In genomic region chr7:38359081-38359601, GRCh38 we compare ENCODE assay signal across 8 cellular contexts.
DNase-seq lines count a peak whose midpoint lies in the region; ATAC-seq, FAIRE-seq and TF ChIP-seq lines count a peak whose summit lies in the region.
"Not testable (repeated sequence)": the region's sequence is repeated elsewhere in the genome, so short reads cannot be mapped to it uniquely, and the experiment has no call there.

No MANE protein-coding gene starts in this region.

- in situ Hi-C loops in Panc1 (cut with HindIII; ENCODE audit: low pct_unique_long_range_greater_than_20kb, low sequenced_read_pairs) = not testable (repeated sequence)

- not testable (repeated sequence) for H3K79me2 ChIP-seq in endothelial cell of umbilical vein (ENCODE audit: control insufficient read depth, insufficient read depth, low read length)

- dilution Hi-C loops in endothelial cell of umbilical vein (cut with MboI; ENCODE audit: extremely low pct_ligation_motif_present, low sequenced_read_pairs) = not testable (repeated sequence)

- not testable (repeated sequence) for TF ChIP-seq POLR2A in endothelial cell of umbilical vein (IDR thresholded peaks at IDR 0.05; ENCODE audit: low read depth, low read length)

- not testable (repeated sequence) for H3K36me3 Mint-ChIP-seq in nephron progenitor cell (ENCODE audit: low read depth)
- peaks cover 7 to 14% of the 10 kb centered on the region in 2 donors for H3K36me3 Mint-ChIP-seq in stimulated activated naive B cell treated with anti-CD40 and anti-IgM and Interleukin-4, amounts not matched to agents 10 μg/mL and 1 μg/mL and 100 μg/mL, for 72 hours

- peaks cover 18% of the 10 kb centered on the region for H3K4me1 Mint-ChIP-seq in nephron progenitor cell
- H3K4me1 Mint-ChIP-seq in stimulated activated naive B cell treated with anti-CD40 and anti-IgM and Interleukin-4, amounts not matched to agents 10 μg/mL and 1 μg/mL and 100 μg/mL, for 72 hours = peaks cover 28 to 51% of the 10 kb centered on the region in 2 donors

- not testable (repeated sequence) for H3K9me1 ChIP-seq in endothelial cell of umbilical vein (replicated peaks; ENCODE audit: control insufficient read depth, extremely low read depth, insufficient read depth, low read length)

- TF ChIP-seq CTCF in Panc1 (IDR thresholded peaks at IDR 0.05) (peak; percentile 92), endothelial cell of umbilical vein (IDR thresholded peaks at IDR 0.05; ENCODE audit: extremely low read depth in 1 of 2, insufficient read depth in 1 of 2, low read depth in 1 of 2, low read length in 2 of 2) (peak in 1 of 2 donors; percentile 19), nephron progenitor cell (IDR thresholded peaks at IDR 0.05) (peak; percentile 43)

- peak; percentile 64 for ATAC-seq in GM21390 (IDR thresholded peaks at IDR 0.05; ENCODE audit: unreplicated experiment)
- peak; percentile 77 for ATAC-seq in HG03342 (IDR thresholded peaks at IDR 0.05; ENCODE audit: unreplicated experiment)
- ATAC-seq in Panc1 = peak; percentile 92
- ATAC-seq in stimulated activated naive B cell treated with anti-CD40 and anti-IgM and Interleukin-4, amounts not matched to agents 10 μg/mL and 1 μg/mL and 100 μg/mL, for 72 hours (replicated peaks) = peak; percentile 88 to 89

- H3K27ac Mint-ChIP-seq in nephron progenitor cell = not testable (repeated sequence)
- peak overlapping the region; percentile 91 for H3K27ac Mint-ChIP-seq in stimulated activated naive B cell treated with anti-CD40 and anti-IgM and Interleukin-4, amounts not matched to agents 10 μg/mL and 1 μg/mL and 100 μg/mL, for 72 hours

- not testable (repeated sequence) for H3K27me3 Mint-ChIP-seq in nephron progenitor cell (ENCODE audit: low read depth, poor library complexity); stimulated activated naive B cell treated with anti-CD40 and anti-IgM and Interleukin-4, amounts not matched to agents 10 μg/mL and 1 μg/mL and 100 μg/mL, for 72 hours

- not testable (repeated sequence) for H3K4me3 Mint-ChIP-seq in nephron progenitor cell
- H3K4me3 Mint-ChIP-seq in stimulated activated naive B cell treated with anti-CD40 and anti-IgM and Interleukin-4, amounts not matched to agents 10 μg/mL and 1 μg/mL and 100 μg/mL, for 72 hours = peak overlapping the region; percentile 82 to 85

- H3K4me3 ChIP-seq in Panc1 (ENCODE audit: low read depth in 2 of 2, low read length in 2 of 2); endothelial cell of umbilical vein (replicated peaks in 1 of 3; ENCODE audit: insufficient read depth in 1 of 3, low read depth in 1 of 3, low read length in 3 of 3): not testable (repeated sequence)

- DNase-seq in ELF-1 (ENCODE audit: low read depth, low spot score) (peak; percentile 67), activated T-cell treated with anti-CD3 and anti-CD28 coated beads for 24 hours (ENCODE audit: low read depth) (peak; percentile 80), endothelial cell of umbilical vein (ENCODE audit: low read depth, low spot score) (peak; percentile 13), nephron progenitor cell (peak; percentile 37)
- not testable (repeated sequence) for DNase-seq in Panc1 (ENCODE audit: low read depth, low spot score)
- DNase-seq in stimulated activated naive B cell treated with anti-CD40 and anti-IgM and Interleukin-4, amounts not matched to agents 10 μg/mL and 1 μg/mL and 100 μg/mL, for 72 hours = peak; percentile 81

- not testable (repeated sequence) for H3K27ac ChIP-seq in Panc1 (ENCODE audit: low read length); endothelial cell of umbilical vein (ENCODE audit: insufficient read depth, low read depth, low read length)

- CTCF ChIA-PET in Panc1 (lab: Charles Lee) (interaction anchor here (0.6 to 1.3 kb wide), 6 partner anchors 10 to 143 kb away, joined by 3 to 12 read pairs (median 4); no protein-coding TSS in a partner anchor), endothelial cell of umbilical vein (lab: Charles Lee) (interaction anchor here (0.7 to 2.3 kb wide), 8 partner anchors 9 to 251 kb away, joined by 3 to 13 read pairs (median 6); no protein-coding TSS in a partner anchor)

- peak; percentile 76 for FAIRE-seq in endothelial cell of umbilical vein (lab: Jason Lieb, UNC)

- not testable (repeated sequence) for H4K20me1 ChIP-seq in endothelial cell of umbilical vein (replicated peaks; ENCODE audit: control insufficient read depth, extremely low read depth, insufficient read depth, low read length)

- H2AFZ ChIP-seq in endothelial cell of umbilical vein (ENCODE audit: low read depth, low read length) = peak overlapping the region; percentile 71

- H3K4me1 ChIP-seq in Panc1 (ENCODE audit: control insufficient read depth, insufficient read depth, low read length); endothelial cell of umbilical vein (ENCODE audit: control insufficient read depth, extremely low read depth, insufficient read depth, low read length): not testable (repeated sequence)

- H3K9me3 ChIP-seq in Panc1 (ENCODE audit: control insufficient read depth, insufficient read depth, low read depth, low read length); endothelial cell of umbilical vein (replicated peaks; ENCODE audit: control insufficient read depth, insufficient read depth, low read length): not testable (repeated sequence)

- BruUV-seq in Panc1 (replicated peaks; lab: Mats Ljungman, UMichigan); endothelial cell of umbilical vein (replicated peaks; lab: Mats Ljungman, UMichigan): not testable (repeated sequence)

- not testable (repeated sequence) for H3K36me3 ChIP-seq in Panc1 (ENCODE audit: control insufficient read depth, insufficient read depth, low read length); endothelial cell of umbilical vein (ENCODE audit: control insufficient read depth in 2 of 2, extremely low read depth in 1 of 2, insufficient read depth in 2 of 2, low read length in 2 of 2)

- intact Hi-C loops in Panc1 (cut with micrococcal nuclease; ENCODE audit: unreplicated experiment); endothelial cell of umbilical vein (cut with micrococcal nuclease): not testable (repeated sequence)

- H3K27me3 ChIP-seq in Panc1 (ENCODE audit: control insufficient read depth, insufficient read depth, low read length); endothelial cell of umbilical vein (ENCODE audit: control insufficient read depth in 2 of 2, insufficient read depth in 2 of 2, low read length in 2 of 2): not testable (repeated sequence)

- not testable (repeated sequence) for H3K4me2 ChIP-seq in endothelial cell of umbilical vein (ENCODE audit: insufficient read depth, low read length)

- H3K9me3 Mint-ChIP-seq in nephron progenitor cell; stimulated activated naive B cell treated with anti-CD40 and anti-IgM and Interleukin-4, amounts not matched to agents 10 μg/mL and 1 μg/mL and 100 μg/mL, for 72 hours: not testable (repeated sequence)

- POLR2A ChIA-PET in Panc1 (lab: Charles Lee); endothelial cell of umbilical vein (lab: Charles Lee): not testable (repeated sequence)

- H3K9ac ChIP-seq in endothelial cell of umbilical vein (replicated peaks; ENCODE audit: extremely low read depth, insufficient read depth, low read length) = not testable (repeated sequence)
